17 cellular contexts compared by ENCODE assay signal in genomic region chr18:24153397-24153796, GRCh38. TPM values are rescaled to one million over a fixed set of nuclear protein-coding genes. Genes with fewer than 3 reads are reported as not detected.
DNase-seq lines count a peak whose midpoint lies in the region; ATAC-seq and TF ChIP-seq lines count a peak whose summit lies in the region.
"Had no signal": no experiment of that assay in that cellular context is flagged by ENCODE, and none has a peak within 500 bp of the region (broad histone marks: within the 10 kb centered on the region; RNA-seq: fewer than 3 reads in every experiment).

No MANE protein-coding gene starts in this region.

- no peak for TF ChIP-seq CTCF in GM10248 (IDR thresholded peaks at IDR 0.05; ENCODE audit: control extremely low read depth, extremely low read depth, low read depth, missing control alignments)

- H3K27ac Mint-ChIP-seq in memory B cell, result no peak overlapping the region
- H3K27ac Mint-ChIP-seq: CD4-positive, alpha-beta memory T cell; GM23338 had no signal

- CTCF ChIA-PET in GM10248 (lab: Yijun Ruan, JAX), result interaction anchor here (3.2 kb wide), 1 partner anchor 23 kb away, joined by 12 read pairs; no protein-coding TSS in a partner anchor

- POLR2A ChIA-PET in GM10248 (lab: Yijun Ruan, JAX), result no interaction called here

- peak; percentile 39 for ATAC-seq in memory B cell (ENCODE audit: low read depth)
- ATAC-seq in left lobe of liver, result no peak
- no peak for ATAC-seq in HG02938 (IDR thresholded peaks at IDR 0.05; ENCODE audit: unreplicated experiment)
- no peak for ATAC-seq in left ventricle myocardium superior
- ATAC-seq: GM23338 had no signal

- H3K36me3 Mint-ChIP-seq in memory B cell, result no peaks in the 10 kb centered on the region

- H3K4me1 Mint-ChIP-seq in memory B cell, result no peaks in the 10 kb centered on the region
- H3K4me1 Mint-ChIP-seq: CD14-positive monocyte; CD4-positive, alpha-beta memory T cell had no signal

- H3K27me3 Mint-ChIP-seq in memory B cell, result no peaks in the 10 kb centered on the region

- H3K9me3 Mint-ChIP-seq in memory B cell, result no peaks in the 10 kb centered on the region
- H3K9me3 Mint-ChIP-seq: GM23338 had no signal

- intact Hi-C loops in left ventricle myocardium superior (cut with micrococcal nuclease), result no loop called here

- peak; percentile 36 for DNase-seq in GM10248 (ENCODE audit: extremely low spot score)
- DNase-seq in GM19240 (ENCODE audit: insufficient read length, low spot score), result peak; percentile 12
- DNase-seq in MV-4-11 (lab: John Stamatoyannopoulos, UW), result peak; percentile 12
- DNase-seq in memory B cell (ENCODE audit: low spot score in 2 of 2), result no peak
- DNase-seq in left lobe of liver (ENCODE audit: low spot score), result no peak
- DNase-seq in germinal center (ENCODE audit: low spot score), result no peak
- no peak for DNase-seq in left ventricle myocardium superior
- DNase-seq: 8988T; CD4-positive, alpha-beta memory T cell; DMS153; DMS79; GDM1; HCEC 1CT; KG1 had no signal

- H3K4me3 Mint-ChIP-seq in memory B cell, result no peak overlapping the region
- H3K4me3 Mint-ChIP-seq: CD14-positive monocyte; CD4-positive, alpha-beta memory T cell; GM23338 had no signal

RNA-seq across cellular contexts. Expression of gene CABYR, which starts 14.5 kb away (rescaled TPM):
- total RNA-seq in left lobe of liver (not detected), left ventricle myocardium superior (not detected)

Comparison
In these comparisons a context has a peak if more than half of its experiments do, and no peak if none do; other contexts are left out.
1. DNase-seq: peak in GM10248 (single experiment), GM19240 (single experiment) and MV-4-11 (single experiment); none in memory B cell (0 of 2), left lobe of liver (single experiment), germinal center (single experiment) and left ventricle myocardium superior (single experiment).